In genomic region chr20:24460712-24461111, GRCh38 we compare ENCODE assay signal across 25 cellular contexts. TPM values are rescaled to one million over a fixed set of nuclear protein-coding genes. Genes with fewer than 3 reads are reported as not detected.
"Had no signal": no experiment of that assay in that cellular context is flagged by ENCODE, and none has a peak within 500 bp of the region (broad histone marks: within the 10 kb centered on the region; RNA-seq: fewer than 3 reads in every experiment).

No MANE protein-coding gene starts in this region.

- H3K4me3 Mint-ChIP-seq: activated T-cell treated with anti-CD3 and anti-CD28 coated beads, Interleukin-2, amount 50 U/mL, for 72 hours; mesothelial cell of epicardium; nephron had no signal

- H3K4me3 ChIP-seq: dorsolateral prefrontal cortex, prostate gland, right atrium auricular region, tibial artery, vagina had no signal

- H3K4me1 ChIP-seq: prostate gland, vagina had no signal

- H3K27ac ChIP-seq: epithelial cell of prostate, prostate gland, right atrium auricular region, tibial artery, vagina, WERI-Rb-1 had no signal

- H3K36me3 Mint-ChIP-seq: mesothelial cell of epicardium had no signal

- H3K9me3 Mint-ChIP-seq: activated T-cell treated with anti-CD3 and anti-CD28 coated beads, Interleukin-2, amount 50 U/mL, for 72 hours; mesothelial cell of epicardium; nephron had no signal

- H3K4me1 Mint-ChIP-seq: mesothelial cell of epicardium had no signal

- H3K27me3 ChIP-seq: right atrium auricular region, vagina had no signal

- H3K9me3 ChIP-seq: prostate gland, right atrium auricular region, tibial artery, vagina had no signal

- DNase-seq: activated CD4-positive, alpha-beta T cell treated with anti-CD3 and anti-CD28 coated beads for 1 hour; activated effector memory CD4-positive, alpha-beta T cell treated with anti-CD3 and anti-CD28 coated beads, Interleukin-2, amount 50 U/mL, for 16 hours; activated naive CD4-positive, alpha-beta T cell treated with anti-CD3 and anti-CD28 coated beads, Interleukin-2, amount 50 U/mL, for 16 hours; activated T-cell treated with anti-CD3 and anti-CD28 coated beads, Interleukin-2, amount 50 U/mL, for 72 hours; dorsolateral prefrontal cortex; foreskin melanocyte; head of caudate nucleus; kidney; occipital lobe; stimulated activated CD4-positive, alpha-beta T cell treated with anti-CD3 and anti-CD28 coated beads, Interleukin-12 subunit alpha, Interleukin-12 subunit beta, amount 100 ng/mL, for 4 hours; stimulated activated CD4-positive, alpha-beta T cell treated with anti-CD3 and anti-CD28 coated beads, Interleukin-1b, Interleukin-23, amount 100 ng/mL, for 48 hours; stimulated activated CD8-positive, alpha-beta memory T cell treated with anti-CD3 and anti-CD28 coated beads, Interleukin-4, amount 100 ng/mL, for 48 hours; stimulated activated naive CD4-positive, alpha-beta T cell; tibial artery; WERI-Rb-1 had no signal

- H3K27ac Mint-ChIP-seq: activated T-cell treated with anti-CD3 and anti-CD28 coated beads, Interleukin-2, amount 50 U/mL, for 72 hours; mesothelial cell of epicardium; nephron had no signal

- H3K36me3 ChIP-seq: prostate gland, right atrium auricular region, tibial artery, vagina, WERI-Rb-1 had no signal

RNA-seq across cellular contexts. Expression of gene SYNDIG1, which starts 8.7 kb away (rescaled TPM):
- total RNA-seq: activated CD8-positive, alpha-beta memory T cell treated with anti-CD3 and anti-CD28 coated beads for 36 hours; activated T-cell treated with anti-CD3 and anti-CD28 coated beads, Interleukin-2, amount 50 U/mL, for 72 hours; left lobe of liver; lung microvascular endothelial cell; T-helper 2 cell treated with Interferon-gamma antibody and Interleukin-4, amounts not matched to agents 100 ng/mL and 5 ng/mL, for 36 hours had no signal
